ENCODE assay signal across 28 cellular contexts in genomic region chr5:72477176-72477575, GRCh38. TPM values are rescaled to one million over a fixed set of nuclear protein-coding genes. Genes with fewer than 3 reads are reported as not detected.
"Had no signal": no experiment of that assay in that cellular context is flagged by ENCODE, and none has a peak within 500 bp of the region (broad histone marks: within the 10 kb centered on the region; RNA-seq: fewer than 3 reads in every experiment).

No MANE protein-coding gene starts in this region.

- H3K9me3 Mint-ChIP-seq: activated B cell treated with CpG ODN at 0.5 μM for 24 hours; activated naive CD4-positive, alpha-beta T cell treated with anti-CD3 and anti-CD28 coated beads for 36 hours; activated naive CD8-positive, alpha-beta T cell treated with anti-CD3 and anti-CD28 coated beads, Interleukin-2, amount 10 ng/mL, durations not matched to agents 7 days and 5 days; activated T-cell treated with anti-CD3 and anti-CD28 coated beads, Interleukin-2, amount 50 U/mL, for 4 hours; activated T-helper 2 cell treated with anti-CD3 and anti-CD28 coated beads, Interferon-gamma antibody, Interleukin-2, Interleukin-4, amounts not matched to agents 10 μg/mL and 5 μg/mL and 100 μg/mL, durations not matched to agents 14 hours and 24 hours and 36 hours; immature natural killer cell had no signal

- H3K36me3 ChIP-seq: lower lobe of right lung, right lobe of liver, vagina had no signal

- H3K4me1 ChIP-seq: right lobe of liver, testis had no signal

- H3K27ac Mint-ChIP-seq: activated B cell treated with CpG ODN at 0.5 μM for 24 hours; activated CD4-positive, alpha-beta T cell treated with anti-CD3 and anti-CD28 coated beads for 36 hours; activated naive CD4-positive, alpha-beta T cell treated with anti-CD3 and anti-CD28 coated beads for 36 hours; activated naive CD8-positive, alpha-beta T cell treated with anti-CD3 and anti-CD28 coated beads, Interleukin-2, amount 10 ng/mL, durations not matched to agents 7 days and 5 days; activated T-helper 2 cell treated with anti-CD3 and anti-CD28 coated beads, Interferon-gamma antibody, Interleukin-2, Interleukin-4, amounts not matched to agents 10 μg/mL and 5 μg/mL and 100 μg/mL, durations not matched to agents 14 hours and 24 hours and 36 hours; immature natural killer cell had no signal

- ATAC-seq: activated CD4-positive, alpha-beta T cell treated with anti-CD3 and anti-CD28 coated beads for 36 hours; activated T-cell treated with anti-CD3 and anti-CD28 coated beads, Interleukin-2, amount 50 U/mL, for 4 hours; left lobe of liver; lower lobe of right lung; right lobe of liver had no signal

- H3K4me3 ChIP-seq: coronary artery, lower lobe of right lung, right lobe of liver, testis, vagina had no signal

- FAIRE-seq: endometrium, small intestine had no signal

- H3K27ac ChIP-seq: coronary artery, lower lobe of right lung, right lobe of liver, testis, vagina had no signal

- H3K4me3 Mint-ChIP-seq: activated B cell treated with CpG ODN at 0.5 μM for 24 hours; activated CD4-positive, alpha-beta T cell treated with anti-CD3 and anti-CD28 coated beads for 36 hours; activated naive CD4-positive, alpha-beta T cell treated with anti-CD3 and anti-CD28 coated beads for 36 hours; activated naive CD8-positive, alpha-beta T cell treated with anti-CD3 and anti-CD28 coated beads, Interleukin-2, amount 10 ng/mL, durations not matched to agents 7 days and 5 days; activated T-cell treated with anti-CD3 and anti-CD28 coated beads, Interleukin-2, amount 50 U/mL, for 4 hours; immature natural killer cell; naive B cell had no signal

- H3K36me3 Mint-ChIP-seq: activated naive CD8-positive, alpha-beta T cell treated with anti-CD3 and anti-CD28 coated beads, Interleukin-2, amount 10 ng/mL, durations not matched to agents 7 days and 5 days; immature natural killer cell; naive B cell had no signal

- H3K9me3 ChIP-seq: lower lobe of right lung, right lobe of liver, testis, vagina had no signal

- H3K4me1 Mint-ChIP-seq: activated B cell treated with CpG ODN at 0.5 μM for 24 hours; activated CD4-positive, alpha-beta T cell treated with anti-CD3 and anti-CD28 coated beads for 36 hours; activated naive CD8-positive, alpha-beta T cell treated with anti-CD3 and anti-CD28 coated beads, Interleukin-2, amount 10 ng/mL, durations not matched to agents 7 days and 5 days; immature natural killer cell had no signal

- H3K27me3 ChIP-seq: right lobe of liver, testis, vagina had no signal

- DNase-seq: activated B cell treated with CpG ODN at 0.5 μM for 24 hours; activated CD4-positive, alpha-beta T cell treated with anti-CD3 and anti-CD28 coated beads for 36 hours; activated CD4-positive, alpha-beta T cell treated with anti-CD3 and anti-CD28 coated beads, Interleukin-2, amount 50 U/mL, for 48 hours; activated CD8-positive, alpha-beta memory T cell treated with anti-CD3 and anti-CD28 coated beads, Interleukin-2, amount 50 U/mL, for 48 hours; activated naive CD4-positive, alpha-beta T cell treated with anti-CD3 and anti-CD28 coated beads for 36 hours; activated naive CD8-positive, alpha-beta T cell treated with anti-CD3 and anti-CD28 coated beads, Interleukin-2, amount 10 ng/mL, durations not matched to agents 7 days and 5 days; activated T-cell treated with anti-CD3 and anti-CD28 coated beads, Interleukin-2, amount 50 U/mL, for 4 hours; amygdala; cerebellar nuclear complex; foreskin melanocyte; immature natural killer cell; lower lobe of right lung; mesendoderm; naive B cell; occipital lobe; posterior cingulate gyrus; right lobe of liver; small intestine; stimulated activated naive CD4-positive, alpha-beta T cell; T1000; testis; trophoblast cell had no signal

RNA-seq across cellular contexts. Expression of gene ZNF366, which starts 30.0 kb away (rescaled TPM):
- total RNA-seq: activated B cell treated with CpG ODN at 0.5 μM for 24 hours; activated CD4-positive, alpha-beta T cell treated with anti-CD3 and anti-CD28 coated beads for 36 hours; activated CD8-positive, alpha-beta memory T cell treated with anti-CD3 and anti-CD28 coated beads for 36 hours; activated naive CD4-positive, alpha-beta T cell treated with anti-CD3 and anti-CD28 coated beads for 36 hours; activated T-cell treated with anti-CD3 and anti-CD28 coated beads, Interleukin-2, amount 50 U/mL, for 4 hours; activated T-helper 2 cell treated with anti-CD3 and anti-CD28 coated beads, Interferon-gamma antibody, Interleukin-2, Interleukin-4, amounts not matched to agents 10 μg/mL and 5 μg/mL and 100 μg/mL, durations not matched to agents 14 hours and 24 hours and 36 hours had no signal
